25 cellular contexts compared by ENCODE assay signal in the genomic region with DNA sequence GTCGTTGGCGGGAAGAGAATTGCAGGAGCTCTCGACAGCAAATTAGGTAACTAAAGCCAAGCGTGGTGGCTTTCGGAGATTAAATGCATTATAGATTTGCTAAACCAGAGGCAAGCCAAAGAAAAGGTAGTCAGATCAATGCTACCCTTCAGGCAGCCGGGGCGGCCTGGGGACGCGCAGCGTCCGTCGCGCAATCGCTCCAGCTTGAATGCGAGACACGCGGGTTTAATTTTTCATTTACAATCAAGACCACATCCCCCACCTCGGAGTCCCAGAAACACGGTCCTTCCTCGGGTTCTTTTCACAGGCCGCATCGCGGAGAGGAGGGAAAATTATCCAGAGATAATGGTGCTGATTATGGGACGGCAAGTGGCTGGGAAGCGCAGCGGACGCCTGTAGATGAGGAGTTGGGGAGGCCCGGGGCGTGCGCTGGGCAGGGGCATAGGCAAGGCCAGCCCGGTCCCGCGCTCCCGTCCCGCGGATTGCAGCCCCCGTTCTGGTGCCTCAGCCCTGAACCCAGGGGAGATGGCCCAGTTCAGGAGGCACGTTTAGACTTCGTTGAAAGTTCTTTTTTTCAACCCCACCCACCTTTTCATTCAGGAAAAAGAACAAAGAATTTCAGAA.
"Had no signal": no experiment of that assay in that cellular context is flagged by ENCODE, and none has a peak within 500 bp of the region (broad histone marks: within the 10 kb centered on the region; RNA-seq: fewer than 3 reads in every experiment).

No MANE protein-coding gene starts in this region.

- DNase-seq: activated CD4-positive, alpha-beta memory T cell treated with anti-CD3 and anti-CD28 coated beads for 36 hours; activated CD4-positive, alpha-beta T cell treated with anti-CD3 and anti-CD28 coated beads for 36 hours; activated CD4-positive, alpha-beta T cell treated with anti-CD3 and anti-CD28 coated beads, Interleukin-2, amount 10 ng/mL, durations not matched to agents 24 days and 14 days; activated CD4-positive, CD25-positive, alpha-beta regulatory T cell; activated CD4-positive, CD25-positive, alpha-beta regulatory T cell treated with anti-CD3 and anti-CD28 coated beads, Interleukin-2, amount 50 U/mL, for 72 hours; activated CD8-positive, alpha-beta memory T cell treated with anti-CD3 and anti-CD28 coated beads, Interleukin-2, amount 10 ng/mL, durations not matched to agents 7 days and 5 days; activated CD8-positive, alpha-beta memory T cell treated with anti-CD3 and anti-CD28 coated beads, Interleukin-2, amount 50 U/mL, for 4 hours; activated CD8-positive, alpha-beta T cell treated with anti-CD3 and anti-CD28 coated beads, Interleukin-2, amount 10 ng/mL, durations not matched to agents 7 days and 5 days; activated effector memory CD4-positive, alpha-beta T cell treated with anti-CD3 and anti-CD28 coated beads, Interleukin-2, amount 50 U/mL, for 16 hours; activated naive CD4-positive, alpha-beta T cell treated with anti-CD3 and anti-CD28 coated beads for 36 hours; activated naive CD8-positive, alpha-beta T cell treated with anti-CD3 and anti-CD28 coated beads for 36 hours; activated naive CD8-positive, alpha-beta T cell treated with anti-CD3 and anti-CD28 coated beads, Interleukin-2, amount 50 U/mL, for 24 hours; activated T-cell treated with anti-CD3 and anti-CD28 coated beads, Interleukin-2, amount 50 U/mL, for 1 hour; activated T-cell treated with anti-CD3 and anti-CD28 coated beads, Interleukin-2, amount 50 U/mL, for 48 hours; adrenal gland; amygdala; aorta; cortex of kidney; dermis blood vessel endothelial cell; effector CD4-positive, alpha-beta T cell; effector memory CD8-positive, alpha-beta T cell; esophagus squamous epithelium; foreskin melanocyte; T-helper 2 cell had no signal

- H3K27me3 ChIP-seq: adrenal gland, esophagus squamous epithelium had no signal

- FAIRE-seq: bronchial epithelial cell had no signal

- H3K4me3 ChIP-seq: adrenal gland, esophagus squamous epithelium had no signal

- H3K9me3 ChIP-seq: adrenal gland, esophagus squamous epithelium had no signal

- H3K4me1 ChIP-seq: adrenal gland, esophagus squamous epithelium had no signal

- H3K27ac ChIP-seq: adrenal gland, esophagus squamous epithelium had no signal

- H3K36me3 ChIP-seq: adrenal gland, esophagus squamous epithelium had no signal
